14 cellular contexts compared by ENCODE assay signal in the genomic region with DNA sequence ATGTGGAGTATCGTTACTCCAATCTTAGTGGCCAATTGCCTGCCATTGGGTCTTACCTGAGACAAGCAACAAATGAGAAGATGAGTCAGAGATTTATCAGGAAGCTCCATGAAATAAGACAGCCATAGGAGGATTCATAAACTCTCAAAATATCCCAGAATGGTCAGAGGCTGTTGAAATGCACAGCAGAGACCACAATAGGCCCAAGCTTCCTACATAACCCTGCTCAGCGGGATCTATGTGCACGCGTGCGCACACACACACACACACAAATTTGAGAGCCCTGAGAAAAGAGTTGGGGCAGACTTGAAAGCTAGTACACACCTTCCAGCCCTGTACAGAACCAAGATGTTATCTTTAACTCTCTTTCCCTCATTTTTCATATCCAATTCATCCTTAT. TPM values are rescaled to one million over a fixed set of nuclear protein-coding genes. Genes with fewer than 3 reads are reported as not detected.
A peak's percentile ranks its signal among the peaks of the same experiment; 100 is the strongest.
DNase-seq lines count a peak whose midpoint lies in the region; ATAC-seq and TF ChIP-seq lines count a peak whose summit lies in the region.
"Had no signal": no experiment of that assay in that cellular context is flagged by ENCODE, and none has a peak within 500 bp of the region (broad histone marks: within the 10 kb centered on the region; RNA-seq: fewer than 3 reads in every experiment).

No MANE protein-coding gene starts in this region.

- H3K27me3 Mint-ChIP-seq in MCF 10A (ENCODE audit: insufficient read depth, unreplicated experiment) (no peaks in the 10 kb centered on the region), glutamatergic neuron (ENCODE audit: unreplicated experiment) (no peaks in the 10 kb centered on the region)

- H3K27me3 ChIP-seq in breast epithelium (no peaks in the 10 kb centered on the region), Peyer's patch (no peaks in the 10 kb centered on the region), upper lobe of left lung (no peaks in the 10 kb centered on the region)
- H3K27me3 ChIP-seq: thyroid gland had no signal

- no peak for TF ChIP-seq EP300 in upper lobe of left lung (IDR thresholded peaks at IDR 0.05)

- H3K9me3 Mint-ChIP-seq in MCF 10A (ENCODE audit: unreplicated experiment) (no peaks in the 10 kb centered on the region), glutamatergic neuron (ENCODE audit: unreplicated experiment) (no peaks in the 10 kb centered on the region)

- no peak overlapping the region for H3K4me3 Mint-ChIP-seq in MCF 10A (ENCODE audit: unreplicated experiment)
- H3K4me3 Mint-ChIP-seq in glutamatergic neuron (ENCODE audit: unreplicated experiment): no peak overlapping the region
- H3K4me3 Mint-ChIP-seq: mesothelial cell of epicardium had no signal

- H3K36me3 ChIP-seq in breast epithelium: no peaks in the 10 kb centered on the region
- no peaks in the 10 kb centered on the region for H3K36me3 ChIP-seq in Peyer's patch
- H3K36me3 ChIP-seq in upper lobe of left lung: no peaks in the 10 kb centered on the region
- H3K36me3 ChIP-seq: thyroid gland had no signal

- H3K4me1 Mint-ChIP-seq in MCF 10A (ENCODE audit: insufficient read depth, unreplicated experiment) (peaks cover 48% of the 10 kb centered on the region), glutamatergic neuron (ENCODE audit: low read depth, unreplicated experiment) (no peaks in the 10 kb centered on the region)

- peak; percentile 12 for ATAC-seq in esophagus mucosa
- no peak for ATAC-seq in upper lobe of left lung (ENCODE audit: low FRiP score in 2 of 2)

- 94 to 97% methylated on average over 5 of the region's 5 CpGs for WGBS in upper lobe of left lung, 2 donors

- H3K4me3 ChIP-seq in breast epithelium: no peak overlapping the region
- no peak overlapping the region for H3K4me3 ChIP-seq in Peyer's patch
- no peak overlapping the region for H3K4me3 ChIP-seq in upper lobe of left lung
- H3K4me3 ChIP-seq: SK-N-MC, thyroid gland had no signal

- POLR2A ChIA-PET in MCF 10A (lab: Yijun Ruan, JAX): interaction anchor here (0.7 to 1.9 kb wide), 3 partner anchors 9 to 26 kb away, joined by 3 to 21 read pairs (median 5); a partner anchor contains a TSS

- H3K27ac Mint-ChIP-seq in MCF 10A (ENCODE audit: low read depth, unreplicated experiment) (peak overlapping the region; percentile 59), glutamatergic neuron (ENCODE audit: unreplicated experiment) (no peak overlapping the region)

- H3K36me3 Mint-ChIP-seq in MCF 10A (ENCODE audit: insufficient read depth, unreplicated experiment) (peaks cover 18% of the 10 kb centered on the region), glutamatergic neuron (ENCODE audit: unreplicated experiment) (no peaks in the 10 kb centered on the region)

- intact Hi-C loops in MCF 10A (cut with micrococcal nuclease) (no loop called here), breast epithelium (cut with DNase I; ENCODE audit: low total_unique reads) (no loop called here)

- CTCF ChIA-PET in MCF 10A (lab: Yijun Ruan, JAX): interaction anchor here (0.9 to 1.9 kb wide), 8 partner anchors 9 to 336 kb away, joined by 3 to 14 read pairs (median 6); a partner anchor contains a TSS

- no peak overlapping the region for H3K27ac ChIP-seq in breast epithelium
- H3K27ac ChIP-seq in Peyer's patch: peak overlapping the region in 3 of 4 donors; percentile 14 to 57 (median 19)
- peak overlapping the region; percentile 10 to 82 (median 60) for H3K27ac ChIP-seq in upper lobe of left lung
- H3K27ac ChIP-seq: SK-N-MC, thyroid gland had no signal

- peaks cover 0 to 10% of the 10 kb centered on the region in 2 donors for H3K9me3 ChIP-seq in breast epithelium
- H3K9me3 ChIP-seq in Peyer's patch: no peaks in the 10 kb centered on the region
- no peaks in the 10 kb centered on the region for H3K9me3 ChIP-seq in upper lobe of left lung
- H3K9me3 ChIP-seq: thyroid gland had no signal

- no TSS peak for BruUV-seq in MCF 10A (replicated peaks; lab: Mats Ljungman, UMichigan)

- TF ChIP-seq POLR2A in breast epithelium (IDR thresholded peaks at IDR 0.05) (no peak), Peyer's patch (IDR thresholded peaks at IDR 0.05) (no peak), upper lobe of left lung (IDR thresholded peaks at IDR 0.05) (no peak)

- DNase-seq in MCF 10A (ENCODE audit: unreplicated experiment) (peak; percentile 49), breast epithelium (ENCODE audit: low spot score in 2 of 2) (no peak), Peyer's patch (no peak), upper lobe of left lung (no peak), NCI-H2227 (lab: John Stamatoyannopoulos, UW; ENCODE audit: unreplicated experiment) (no peak), T1000 (lab: John Stamatoyannopoulos, UW) (no peak), glutamatergic neuron (no peak)
- DNase-seq: amygdala, NCI-H1417 treated with DMSO at 0.1 percent for 48 hours, NCI-H69, thyroid gland had no signal

- H3K4me1 ChIP-seq in breast epithelium (no peaks in the 10 kb centered on the region), Peyer's patch (peaks cover 0 to 6% (median 5%) of the 10 kb centered on the region in 4 donors), upper lobe of left lung (peaks cover 12 to 46% (median 35%) of the 10 kb centered on the region in 4 donors)

- TF ChIP-seq CTCF in MCF 10A (IDR thresholded peaks at IDR 0.05; ENCODE audit: unreplicated experiment) (no peak), breast epithelium (IDR thresholded peaks at IDR 0.05) (no peak), Peyer's patch (IDR thresholded peaks at IDR 0.05) (no peak), upper lobe of left lung (IDR thresholded peaks at IDR 0.05) (no peak), glutamatergic neuron (IDR thresholded peaks at IDR 0.05; ENCODE audit: partially characterized antibody, unreplicated experiment) (no peak)

RNA-seq across cellular contexts. Expression of a gene that starts 9.8 kb away (rescaled TPM):
- total RNA-seq in MCF 10A (2022) (79.3 and 96.3 TPM in 2 replicates), breast epithelium (10 to 100 TPM; 27.8 to 61.3 (median 53.1) TPM), Peyer's patch (100 to 1,000 TPM in 1 of 4 donors, 10 to 100 TPM in 3; 22.4 to 111 (median 41.3) TPM), esophagus mucosa (14.9 TPM), upper lobe of left lung (10 to 100 TPM; 26.7 to 87.0 (median 37.9) TPM), glutamatergic neuron (ENCODE audit: unreplicated experiment) (38.5 TPM)

RNA-seq across cellular contexts. Expression of a gene that starts 25.7 kb away (rescaled TPM):
- total RNA-seq in MCF 10A (2022) (32.5 and 36.6 TPM in 2 replicates), breast epithelium (10 to 100 TPM; 13.6 to 28.2 (median 19.2) TPM), Peyer's patch (10 to 100 TPM; 15.9 to 27.3 (median 20.0) TPM), esophagus mucosa (6.7 TPM), upper lobe of left lung (10 to 100 TPM in 4 of 6 donors, 1 to 10 TPM in 2; 9.3 to 31.4 (median 16.8) TPM), glutamatergic neuron (ENCODE audit: unreplicated experiment) (18.2 TPM)

Comparison
In these comparisons a context has a peak if more than half of its experiments do, and no peak if none do; other contexts are left out.
1. H3K27ac ChIP-seq: peak in Peyer's patch (3 of 4) and upper lobe of left lung (4 of 4); none in breast epithelium (0 of 2).